In the genomic region with DNA sequence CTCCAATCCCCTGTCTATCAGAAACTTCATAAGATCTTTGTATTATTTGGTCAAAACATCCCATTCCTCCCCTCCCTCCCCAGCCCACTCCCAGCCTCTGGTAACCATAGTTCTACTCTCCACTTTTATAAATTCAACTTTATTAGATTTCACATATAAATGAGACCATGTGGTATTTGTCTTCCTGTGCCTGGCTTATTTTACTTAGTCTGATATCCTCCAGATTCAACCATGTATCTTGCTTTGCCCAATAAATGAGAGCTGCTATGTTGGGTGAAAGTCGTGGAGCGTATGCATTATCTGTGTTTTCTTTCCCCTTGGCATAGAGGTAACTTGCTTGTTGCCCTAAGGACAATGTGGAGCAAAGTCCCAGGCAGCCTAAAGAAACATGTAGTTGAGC, we compare ENCODE assay signal across 25 cellular contexts. TPM values are rescaled to one million over a fixed set of nuclear protein-coding genes. Genes with fewer than 3 reads are reported as not detected.
"Had no signal": no experiment of that assay in that cellular context is flagged by ENCODE, and none has a peak within 500 bp of the region (broad histone marks: within the 10 kb centered on the region; RNA-seq: fewer than 3 reads in every experiment).

No MANE protein-coding gene starts in this region.

- H3K4me1 ChIP-seq: colonic mucosa, foreskin keratinocyte, gastrocnemius medialis, heart left ventricle, heart right ventricle had no signal

- H3K9me3 ChIP-seq: colonic mucosa, esophagus muscularis mucosa, esophagus squamous epithelium, gastrocnemius medialis, gastroesophageal sphincter, heart left ventricle, heart right ventricle had no signal

- H3K27me3 ChIP-seq: colonic mucosa, esophagus muscularis mucosa, foreskin keratinocyte, gastrocnemius medialis, gastroesophageal sphincter, heart left ventricle had no signal

- H3K36me3 ChIP-seq: colonic mucosa, esophagus muscularis mucosa, esophagus squamous epithelium, gastrocnemius medialis, gastroesophageal sphincter, heart left ventricle, heart right ventricle had no signal

- ATAC-seq: effector memory CD8-positive, alpha-beta T cell; esophagus mucosa; foreskin keratinocyte; gastrocnemius medialis; gastroesophageal sphincter; heart left ventricle; heart right ventricle had no signal

- H3K27ac ChIP-seq: colonic mucosa, coronary artery, dorsolateral prefrontal cortex, epithelial cell of prostate, esophagus muscularis mucosa, esophagus squamous epithelium, foreskin keratinocyte, gastrocnemius medialis, gastroesophageal sphincter, heart left ventricle, heart right ventricle had no signal

- DNase-seq: colonic mucosa; cortex of kidney; dermis blood vessel endothelial cell; dorsolateral prefrontal cortex; effector CD4-positive, alpha-beta T cell; effector CD8-positive, alpha-beta T cell; effector memory CD4-positive, alpha-beta T cell; effector memory CD8-positive, alpha-beta T cell; endodermal cell; erythroblast; esophagus squamous epithelium; foreskin fibroblast; foreskin keratinocyte; foreskin melanocyte; gastrocnemius medialis; glutamatergic neuron; head of caudate nucleus; heart left ventricle; heart right ventricle had no signal

- H3K4me3 ChIP-seq: colonic mucosa, coronary artery, dorsolateral prefrontal cortex, esophagus muscularis mucosa, esophagus squamous epithelium, gastrocnemius medialis, gastroesophageal sphincter, heart left ventricle, heart right ventricle had no signal

RNA-seq across cellular contexts. Expression of gene CHRM3, which starts 28.5 kb away (rescaled TPM):
- polyA plus RNA-seq: endothelial cell of umbilical vein, foreskin keratinocyte had no signal
